ENCODE assay signal across 21 cellular contexts in genomic region chr1:24110642-24111263, GRCh38. TPM values are rescaled to one million over a fixed set of nuclear protein-coding genes. Genes with fewer than 3 reads are reported as not detected.
DNase-seq lines count a peak whose midpoint lies in the region; ATAC-seq and TF ChIP-seq lines count a peak whose summit lies in the region.
"Had no signal": no experiment of that assay in that cellular context is flagged by ENCODE, and none has a peak within 500 bp of the region (broad histone marks: within the 10 kb centered on the region; RNA-seq: fewer than 3 reads in every experiment).

No MANE protein-coding gene starts in this region.

- peaks cover 36% of the 10 kb centered on the region for H3K4me1 Mint-ChIP-seq in brain

- peaks cover 26% of the 10 kb centered on the region for H3K27me3 Mint-ChIP-seq in brain

- intact Hi-C loops in left ventricle myocardium superior (cut with micrococcal nuclease): no loop called here

- peak overlapping the region in 3 of 5 experiments; percentile 42 to 73 (median 42) for H3K27ac Mint-ChIP-seq in brain
- H3K27ac Mint-ChIP-seq: activated naive CD4-positive, alpha-beta T cell treated with anti-CD3 and anti-CD28 coated beads, Interleukin-2, amount 50 U/mL, for 72 hours; CD4-positive, alpha-beta T cell had no signal

- TF ChIP-seq CTCF in AG10803 (conservative IDR thresholded peaks at IDR 0.05; ENCODE audit: low read length): no peak
- no peak for TF ChIP-seq CTCF in brain (conservative IDR thresholded peaks at IDR 0.05)

- H3K4me3 ChIP-seq in AG10803 (ENCODE audit: low read length): no peak overlapping the region
- H3K4me3 ChIP-seq: A549, tibial nerve had no signal

- ATAC-seq in left ventricle myocardium superior (peak; percentile 76), HG03097 (IDR thresholded peaks at IDR 0.05; ENCODE audit: low FRiP score, unreplicated experiment) (no peak)
- ATAC-seq: A549; activated naive CD4-positive, alpha-beta T cell treated with anti-CD3 and anti-CD28 coated beads, Interleukin-2, amount 50 U/mL, for 72 hours; HCT116 had no signal

- peak overlapping the region in 2 of 5 experiments; percentile 60 to 70 for H3K4me3 Mint-ChIP-seq in brain
- H3K4me3 Mint-ChIP-seq: CD4-positive, alpha-beta T cell had no signal

- no peaks in the 10 kb centered on the region for H3K36me3 Mint-ChIP-seq in brain
- H3K36me3 Mint-ChIP-seq: activated naive CD4-positive, alpha-beta T cell treated with anti-CD3 and anti-CD28 coated beads, Interleukin-2, amount 50 U/mL, for 72 hours had no signal

- DNase-seq in AG10803 (ENCODE audit: low read depth): peak; percentile 12
- DNase-seq in left ventricle myocardium superior: peak; percentile 92
- peak; percentile 28 for DNase-seq in retina
- no peak for DNase-seq in germinal center (ENCODE audit: low spot score)
- DNase-seq in DMS79 (lab: John Stamatoyannopoulos, UW): no peak
- no peak for DNase-seq in stimulated activated CD4-positive, alpha-beta T cell treated with anti-CD3 and anti-CD28 coated beads, Interleukin-2, amount 100 ng/mL, for 48 hours
- DNase-seq: activated CD4-positive, alpha-beta T cell treated with anti-CD3 and anti-CD28 coated beads, Interleukin-2, amount 50 U/mL, for 4 hours; brain microvascular endothelial cell; CD4-positive, alpha-beta T cell; DMS79 treated with DMSO at 0.1 percent for 48 hours; Kasumi-1; NCI-H1417; occipital lobe had no signal

- H3K9me3 Mint-ChIP-seq in brain: no peaks in the 10 kb centered on the region
- H3K9me3 Mint-ChIP-seq: activated naive CD4-positive, alpha-beta T cell treated with anti-CD3 and anti-CD28 coated beads, Interleukin-2, amount 50 U/mL, for 72 hours; CD4-positive, alpha-beta T cell had no signal

RNA-seq across cellular contexts. Expression of gene MYOM3, which starts 1.2 kb away (rescaled TPM):
- polyA plus RNA-seq in brain (ENCODE audit: insufficient read depth, low read depth, low replicate concordance): not detected
- 409 TPM for total RNA-seq in left ventricle myocardium superior
- total RNA-seq: activated naive CD4-positive, alpha-beta T cell treated with anti-CD3 and anti-CD28 coated beads, Interleukin-2, amount 50 U/mL, for 72 hours; CD4-positive, alpha-beta T cell; dermis blood vessel endothelial cell; mononuclear cell had no signal

RNA-seq across cellular contexts. Expression of gene IL22RA1, which starts 32.2 kb away (rescaled TPM):
- polyA plus RNA-seq in brain (ENCODE audit: insufficient read depth, low read depth, low replicate concordance): not detected
- total RNA-seq in left ventricle myocardium superior: 0.22 TPM
- total RNA-seq: activated naive CD4-positive, alpha-beta T cell treated with anti-CD3 and anti-CD28 coated beads, Interleukin-2, amount 50 U/mL, for 72 hours; CD4-positive, alpha-beta T cell; dermis blood vessel endothelial cell; mononuclear cell; occipital lobe; tibial nerve had no signal

Comparison
In these comparisons a context has a peak if more than half of its experiments do, and no peak if none do; other contexts are left out.
1. DNase-seq: peak in AG10803 (single experiment), left ventricle myocardium superior (single experiment) and retina (single experiment); none in germinal center (single experiment), DMS79 (single experiment) and stimulated activated CD4-positive, alpha-beta T cell treated with anti-CD3 and anti-CD28 coated beads, Interleukin-2, amount 100 ng/mL, for 48 hours (0 of 2).